ENCODE assay signal across 17 cellular contexts in the genomic region with DNA sequence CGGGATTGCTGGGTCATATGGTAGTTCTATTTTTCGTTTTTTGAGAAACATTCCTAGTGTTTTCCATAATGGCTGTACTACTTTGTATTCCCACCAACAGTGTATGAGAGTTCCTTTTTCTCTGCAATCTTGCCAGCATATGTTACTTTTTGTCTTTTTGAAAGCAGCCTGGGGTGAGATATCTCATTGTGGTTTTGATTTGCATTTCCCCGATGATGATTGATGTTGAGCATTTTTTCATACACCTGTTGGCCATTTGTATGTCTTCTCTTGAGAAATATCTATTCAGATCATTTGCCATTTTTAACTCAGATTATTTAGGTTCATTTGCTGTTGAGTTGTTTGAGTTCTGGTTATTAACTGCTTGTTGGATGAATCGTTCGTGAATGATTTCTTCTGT. TPM values are rescaled to one million over a fixed set of nuclear protein-coding genes. Genes with fewer than 3 reads are reported as not detected.
"Had no signal": no experiment of that assay in that cellular context is flagged by ENCODE, and none has a peak within 500 bp of the region (broad histone marks: within the 10 kb centered on the region; RNA-seq: fewer than 3 reads in every experiment).

No MANE protein-coding gene starts in this region.

- H2AFZ ChIP-seq: hepatocyte had no signal

- H3K4me2 ChIP-seq: hepatocyte had no signal

- H3K27ac Mint-ChIP-seq: activated naive CD4-positive, alpha-beta T cell treated with anti-CD3 and anti-CD28 coated beads, Interleukin-2, amount 50 U/mL, for 72 hours; brain; endodermal cell; stimulated activated naive CD8-positive, alpha-beta T cell treated with anti-CD3 and anti-CD28 coated beads, Interleukin-15, Interleukin-2, amounts not matched to agents 100 ng/mL and 50 ng/mL, for 24 hours had no signal

- ATAC-seq: activated naive CD4-positive, alpha-beta T cell treated with anti-CD3 and anti-CD28 coated beads, Interleukin-2, amount 50 U/mL, for 72 hours had no signal

- DNase-seq: activated CD4-positive, alpha-beta T cell treated with anti-CD3 and anti-CD28 coated beads, Interleukin-2, amount 50 U/mL, for 4 hours; activated CD4-positive, CD25-positive, alpha-beta regulatory T cell treated with anti-CD3 and anti-CD28 coated beads, Interleukin-2, amount 50 U/mL, for 72 hours; activated T-cell treated with anti-CD3 and anti-CD28 coated beads, Interleukin-2, amount 50 U/mL, for 1 hour; amygdala; dermis blood vessel endothelial cell; endodermal cell; erythroblast; kidney glomerular epithelial cell; retina; stimulated activated CD4-positive, alpha-beta T cell treated with anti-CD3 and anti-CD28 coated beads, Interleukin-15, amount 100 ng/mL, for 24 hours; stimulated activated CD4-positive, alpha-beta T cell treated with anti-CD3 and anti-CD28 coated beads, Interleukin-4, amount 100 ng/mL, for 24 hours; testis had no signal

- H3K9me3 Mint-ChIP-seq: activated naive CD4-positive, alpha-beta T cell treated with anti-CD3 and anti-CD28 coated beads, Interleukin-2, amount 50 U/mL, for 72 hours; brain; endodermal cell; stimulated activated naive CD8-positive, alpha-beta T cell treated with anti-CD3 and anti-CD28 coated beads, Interleukin-15, Interleukin-2, amounts not matched to agents 100 ng/mL and 50 ng/mL, for 24 hours had no signal

- H3K36me3 Mint-ChIP-seq: activated naive CD4-positive, alpha-beta T cell treated with anti-CD3 and anti-CD28 coated beads, Interleukin-2, amount 50 U/mL, for 72 hours; brain had no signal

- H3K27ac ChIP-seq: testis had no signal

- H3K4me1 ChIP-seq: testis had no signal

- H3K4me3 Mint-ChIP-seq: brain; endodermal cell; stimulated activated naive CD8-positive, alpha-beta T cell treated with anti-CD3 and anti-CD28 coated beads, Interleukin-15, Interleukin-2, amounts not matched to agents 100 ng/mL and 50 ng/mL, for 24 hours had no signal

- H3K27me3 ChIP-seq: hepatocyte, testis had no signal

- H3K9me3 ChIP-seq: testis had no signal

- H3K4me1 Mint-ChIP-seq: brain, endodermal cell had no signal

- H3K79me2 ChIP-seq: hepatocyte had no signal

- H3K4me3 ChIP-seq: hepatocyte, testis had no signal

RNA-seq across cellular contexts. Expression of a gene that starts 18.5 kb away (rescaled TPM):
- total RNA-seq: dermis blood vessel endothelial cell, skeletal muscle tissue had no signal
